Comparison of ENCODE assay signal across 8 cellular contexts in genomic region chr3:14177580-14178246, GRCh38. TPM values are rescaled to one million over a fixed set of nuclear protein-coding genes. Genes with fewer than 3 reads are reported as not detected.
A peak's percentile ranks its signal among the peaks of the same experiment; 100 is the strongest.
DNase-seq lines count a peak whose midpoint lies in the region; ATAC-seq and TF ChIP-seq lines count a peak whose summit lies in the region.

No MANE protein-coding gene starts in this region.

- peak overlapping the region; percentile 94 for H3K27ac Mint-ChIP-seq in activated CD4-positive, alpha-beta T cell treated with anti-CD3 and anti-CD28 coated beads for 36 hours
- H3K27ac Mint-ChIP-seq in activated CD4-positive, alpha-beta memory T cell treated with anti-CD3 and anti-CD28 coated beads, Interleukin-2, amount 10 ng/mL, durations not matched to agents 7 days and 5 days: peak overlapping the region; percentile 86

- intact Hi-C loops in activated CD4-positive, alpha-beta T cell treated with anti-CD3 and anti-CD28 coated beads for 36 hours (cut with DNase I, micrococcal nuclease): loop anchor here (1.0 to 10.0 kb wide), 15 partner anchors 33 to 1985 kb away; partner anchors contain the start of genes CCDC174 (in 2 of the 2), CHCHD4 (in 2 of the 2), BTD (in 1 of the 2) and HACL1 (in 1 of the 2)
- intact Hi-C loops in left ventricle myocardium inferior (cut with micrococcal nuclease): no loop called here

- H3K4me1 Mint-ChIP-seq in activated CD4-positive, alpha-beta T cell treated with anti-CD3 and anti-CD28 coated beads for 36 hours: peaks cover 65% of the 10 kb centered on the region
- peaks cover 69% of the 10 kb centered on the region for H3K4me1 Mint-ChIP-seq in activated CD4-positive, alpha-beta memory T cell treated with anti-CD3 and anti-CD28 coated beads, Interleukin-2, amount 10 ng/mL, durations not matched to agents 7 days and 5 days

- no peaks in the 10 kb centered on the region for H3K9me3 Mint-ChIP-seq in activated CD4-positive, alpha-beta T cell treated with anti-CD3 and anti-CD28 coated beads for 36 hours (ENCODE audit: low read depth)
- H3K9me3 Mint-ChIP-seq in activated CD4-positive, alpha-beta memory T cell treated with anti-CD3 and anti-CD28 coated beads, Interleukin-2, amount 10 ng/mL, durations not matched to agents 7 days and 5 days: no peaks in the 10 kb centered on the region

- peak overlapping the region; percentile 79 for H3K4me3 Mint-ChIP-seq in activated CD4-positive, alpha-beta T cell treated with anti-CD3 and anti-CD28 coated beads for 36 hours
- peak overlapping the region; percentile 84 for H3K4me3 Mint-ChIP-seq in activated CD4-positive, alpha-beta memory T cell treated with anti-CD3 and anti-CD28 coated beads, Interleukin-2, amount 10 ng/mL, durations not matched to agents 7 days and 5 days

- no peaks in the 10 kb centered on the region for H3K27me3 Mint-ChIP-seq in activated CD4-positive, alpha-beta T cell treated with anti-CD3 and anti-CD28 coated beads for 36 hours
- no peaks in the 10 kb centered on the region for H3K27me3 Mint-ChIP-seq in activated CD4-positive, alpha-beta memory T cell treated with anti-CD3 and anti-CD28 coated beads, Interleukin-2, amount 10 ng/mL, durations not matched to agents 7 days and 5 days

- CTCF ChIA-PET in activated CD4-positive, alpha-beta T cell treated with anti-CD3 and anti-CD28 coated beads for 36 hours (lab: Charles Lee): interaction anchor here (0.6 to 2.8 kb wide), 3 partner anchors 26 to 290 kb away, joined by 3 to 13 read pairs (median 10); no protein-coding TSS in a partner anchor
- CTCF ChIA-PET in activated CD4-positive, alpha-beta memory T cell treated with anti-CD3 and anti-CD28 coated beads, Interleukin-2, amount 10 ng/mL, durations not matched to agents 7 days and 5 days (lab: Charles Lee): interaction anchor here (1.0 to 2.6 kb wide), 7 partner anchors 23 to 1337 kb away, joined by 3 to 15 read pairs (median 4); no protein-coding TSS in a partner anchor

- peak overlapping the region; percentile 91 for H3K4me3 ChIP-seq in left ventricle myocardium inferior
- peak overlapping the region; percentile 88 for H3K4me3 ChIP-seq in retinal pigment epithelial cell (ENCODE audit: low read length)

- peak overlapping the region; percentile 97 for H3K27ac ChIP-seq in left ventricle myocardium inferior (replicated peaks)

- no peaks in the 10 kb centered on the region for H3K9me3 ChIP-seq in left ventricle myocardium inferior (replicated peaks)

- DNase-seq in activated CD4-positive, alpha-beta T cell treated with anti-CD3 and anti-CD28 coated beads for 36 hours: no peak
- DNase-seq in activated CD4-positive, alpha-beta T cell treated with anti-CD3 and anti-CD28 coated beads, Interleukin-2, amount 50 U/mL, for 48 hours: no peak
- no peak for DNase-seq in activated CD4-positive, alpha-beta memory T cell treated with anti-CD3 and anti-CD28 coated beads, Interleukin-2, amount 10 ng/mL, durations not matched to agents 7 days and 5 days
- DNase-seq in left ventricle myocardium inferior (no peak), retinal pigment epithelial cell (ENCODE audit: low read depth) (no peak), GOT3 (lab: John Stamatoyannopoulos, UW) (no peak), NCI-H1048 (lab: John Stamatoyannopoulos, UW) (no peak)

- H3K36me3 ChIP-seq in left ventricle myocardium inferior: peaks cover 19% of the 10 kb centered on the region

- POLR2A ChIA-PET in activated CD4-positive, alpha-beta T cell treated with anti-CD3 and anti-CD28 coated beads for 36 hours (lab: Charles Lee): interaction anchor here (0.9 to 3.9 kb wide), 10 partner anchors 11 to 474 kb away, joined by 3 to 34 read pairs (median 4); partner anchors contain the start of genes CCDC174, CHCHD4, SLC6A6 and TMEM43
- POLR2A ChIA-PET in activated CD4-positive, alpha-beta memory T cell treated with anti-CD3 and anti-CD28 coated beads, Interleukin-2, amount 10 ng/mL, durations not matched to agents 7 days and 5 days (lab: Charles Lee): interaction anchor here (0.6 to 3.4 kb wide), 26 partner anchors 10 to 761 kb away, joined by 3 to 90 read pairs (median 7); partner anchors contain the start of genes CCDC174, CHCHD4, SLC6A6 and TMEM43

- TF ChIP-seq CTCF in left ventricle myocardium inferior (IDR thresholded peaks at IDR 0.05; ENCODE audit: borderline replicate concordance) (no peak), retinal pigment epithelial cell (conservative IDR thresholded peaks at IDR 0.05; ENCODE audit: low read depth, low read length) (no peak)

- peaks cover 47% of the 10 kb centered on the region for H3K4me1 ChIP-seq in left ventricle myocardium inferior

- ATAC-seq in activated CD4-positive, alpha-beta T cell treated with anti-CD3 and anti-CD28 coated beads for 36 hours: peak; percentile 1
- ATAC-seq in HG03280 (IDR thresholded peaks at IDR 0.05; ENCODE audit: unreplicated experiment): peak; percentile 6

- H3K36me3 Mint-ChIP-seq in activated CD4-positive, alpha-beta T cell treated with anti-CD3 and anti-CD28 coated beads for 36 hours (ENCODE audit: low read depth): peaks cover 16% of the 10 kb centered on the region
- H3K36me3 Mint-ChIP-seq in activated CD4-positive, alpha-beta memory T cell treated with anti-CD3 and anti-CD28 coated beads, Interleukin-2, amount 10 ng/mL, durations not matched to agents 7 days and 5 days (ENCODE audit: low read depth): peaks cover 43% of the 10 kb centered on the region

- no peaks in the 10 kb centered on the region for H3K27me3 ChIP-seq in left ventricle myocardium inferior (ENCODE audit: low read depth)

RNA-seq across cellular contexts. Expression of gene XPC, which starts 0.7 kb away (rescaled TPM):
- total RNA-seq in activated CD4-positive, alpha-beta T cell treated with anti-CD3 and anti-CD28 coated beads for 36 hours: 10 to 100 TPM; 24.3 to 24.7 TPM
- total RNA-seq in activated CD4-positive, alpha-beta memory T cell treated with anti-CD3 and anti-CD28 coated beads, Interleukin-2, amount 10 ng/mL, durations not matched to agents 7 days and 5 days: 10 to 100 TPM; 34.2 to 34.8 TPM
- 10.4 TPM for total RNA-seq in left ventricle myocardium inferior

RNA-seq across cellular contexts. Expression of gene LSM3, which starts 0.9 kb away (rescaled TPM):
- 10 to 100 TPM; 23.0 to 30.2 TPM for total RNA-seq in activated CD4-positive, alpha-beta T cell treated with anti-CD3 and anti-CD28 coated beads for 36 hours
- 10 to 100 TPM; 14.2 to 14.3 TPM for total RNA-seq in activated CD4-positive, alpha-beta memory T cell treated with anti-CD3 and anti-CD28 coated beads, Interleukin-2, amount 10 ng/mL, durations not matched to agents 7 days and 5 days
- 16.8 TPM for total RNA-seq in left ventricle myocardium inferior

RNA-seq across cellular contexts. Expression of gene TMEM43, which starts 52.9 kb away (rescaled TPM):
- total RNA-seq in activated CD4-positive, alpha-beta T cell treated with anti-CD3 and anti-CD28 coated beads for 36 hours: 10 to 100 TPM; 28.3 to 28.5 TPM
- 10 to 100 TPM; 43.6 to 46.0 TPM for total RNA-seq in activated CD4-positive, alpha-beta memory T cell treated with anti-CD3 and anti-CD28 coated beads, Interleukin-2, amount 10 ng/mL, durations not matched to agents 7 days and 5 days
- 44.4 TPM for total RNA-seq in left ventricle myocardium inferior

RNA-seq across cellular contexts. Expression of gene CHCHD4, which starts 53.0 kb away (rescaled TPM):
- total RNA-seq in activated CD4-positive, alpha-beta T cell treated with anti-CD3 and anti-CD28 coated beads for 36 hours: 10 to 100 TPM; 23.3 TPM
- 10 to 100 TPM; 11.5 to 12.8 TPM for total RNA-seq in activated CD4-positive, alpha-beta memory T cell treated with anti-CD3 and anti-CD28 coated beads, Interleukin-2, amount 10 ng/mL, durations not matched to agents 7 days and 5 days
- total RNA-seq in left ventricle myocardium inferior: 37.6 TPM
